In the genomic region with DNA sequence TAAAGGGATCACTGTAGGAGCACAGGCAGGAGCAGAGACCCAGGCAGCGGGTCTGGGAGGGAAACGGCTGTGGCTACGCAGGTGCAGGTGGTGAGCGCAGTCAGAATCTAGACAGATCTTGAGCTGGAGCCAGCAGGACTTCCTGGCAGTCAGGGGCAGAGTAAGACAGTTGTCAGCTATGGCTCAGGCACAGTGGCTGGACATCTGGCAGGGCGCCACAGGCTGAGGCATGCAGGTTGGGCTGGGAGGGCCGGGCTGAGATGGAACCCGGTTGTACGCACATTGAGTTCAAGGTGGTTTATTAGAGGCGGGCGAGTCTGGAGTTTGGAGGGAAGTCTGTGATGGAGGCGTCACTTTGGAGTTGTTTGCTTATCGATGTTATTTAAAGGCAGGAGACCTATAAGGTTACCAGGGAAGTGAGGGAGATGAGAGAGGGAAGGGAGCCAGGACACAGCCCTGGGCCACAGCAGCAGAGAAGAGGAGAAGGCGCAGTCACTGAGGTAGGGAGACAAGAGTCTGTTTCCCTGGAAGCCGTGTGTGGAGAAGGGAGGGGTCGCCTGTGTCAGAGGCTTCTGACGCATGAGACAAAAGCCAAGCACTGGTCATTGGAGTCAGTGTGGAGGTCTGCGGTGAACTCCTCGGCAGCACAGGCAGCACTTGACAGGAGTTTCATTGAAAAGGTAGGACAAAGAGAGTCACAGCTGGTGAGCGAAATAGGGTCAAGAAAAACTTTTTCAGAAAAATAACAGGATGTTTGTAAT, we compare ENCODE assay signal across 11 cellular contexts.
DNase-seq lines count a peak whose midpoint lies in the region; ATAC-seq and TF ChIP-seq lines count a peak whose summit lies in the region.
"Had no signal": no experiment of that assay in that cellular context is flagged by ENCODE, and none has a peak within 500 bp of the region (broad histone marks: within the 10 kb centered on the region; RNA-seq: fewer than 3 reads in every experiment).

No MANE protein-coding gene starts in this region.

- H3K4me1 Mint-ChIP-seq in brain (peaks cover 34% of the 10 kb centered on the region), chondrocyte (ENCODE audit: low read depth) (peaks cover 32% of the 10 kb centered on the region)
- H3K4me1 Mint-ChIP-seq in naive thymus-derived CD4-positive, alpha-beta T cell, result peaks cover 30 to 59% (median 51%) of the 10 kb centered on the region in 7 donors

- in situ Hi-C loops in G401 (cut with HindIII; ENCODE audit: low sequenced_read_pairs), result no loop called here

- POLR2A ChIA-PET in naive thymus-derived CD4-positive, alpha-beta T cell (lab: Charles Lee), result interaction anchor here (1.8 kb wide), 1 partner anchor 31 kb away, joined by 6 read pairs; no protein-coding TSS in a partner anchor

- no peaks in the 10 kb centered on the region for H3K9me3 ChIP-seq in naive thymus-derived CD4-positive, alpha-beta T cell (ENCODE audit: control insufficient read depth in 2 of 3, low read length in 3 of 3)
- H3K9me3 ChIP-seq: right lobe of liver had no signal

- H3K27me3 Mint-ChIP-seq in brain (peaks cover 4% of the 10 kb centered on the region), chondrocyte (ENCODE audit: low read depth) (no peaks in the 10 kb centered on the region)
- H3K27me3 Mint-ChIP-seq in naive thymus-derived CD4-positive, alpha-beta T cell, result no peaks in the 10 kb centered on the region

- intact Hi-C loops in naive thymus-derived CD4-positive, alpha-beta T cell (cut with micrococcal nuclease), result loop anchor here in 1 of 2 donors (1.0 kb wide), 1 partner anchor 159 kb away; no protein-coding TSS in a partner anchor

- TF ChIP-seq CTCF in brain (conservative IDR thresholded peaks at IDR 0.05), result no peak
- no peak for TF ChIP-seq CTCF in chondrocyte (IDR thresholded peaks at IDR 0.05)

- H3K9me3 Mint-ChIP-seq in brain (peaks cover 0 to 3% (median 0%) of the 10 kb centered on the region in 5 experiments), chondrocyte (ENCODE audit: low read depth) (no peaks in the 10 kb centered on the region)
- peaks cover 0 to 3% (median 0%) of the 10 kb centered on the region in 11 donors for H3K9me3 Mint-ChIP-seq in naive thymus-derived CD4-positive, alpha-beta T cell

- H3K27ac ChIP-seq in naive thymus-derived CD4-positive, alpha-beta T cell (ENCODE audit: low read depth, low read length), result no peak overlapping the region
- H3K27ac ChIP-seq: cardiac muscle cell, right lobe of liver had no signal

- no peak for ATAC-seq in naive thymus-derived CD4-positive, alpha-beta T cell
- ATAC-seq in GM21528 (IDR thresholded peaks at IDR 0.05; ENCODE audit: low FRiP score, unreplicated experiment), result no peak
- no peak for ATAC-seq in GM18517 (IDR thresholded peaks at IDR 0.05; ENCODE audit: unreplicated experiment)

- H3K27ac Mint-ChIP-seq in brain (peak overlapping the region; percentile 5 to 82 (median 74)), chondrocyte (ENCODE audit: unreplicated experiment) (no peak overlapping the region)
- peak overlapping the region; percentile 10 to 92 (median 45) for H3K27ac Mint-ChIP-seq in naive thymus-derived CD4-positive, alpha-beta T cell

- CTCF ChIA-PET in naive thymus-derived CD4-positive, alpha-beta T cell (lab: Charles Lee), result no interaction called here

- DNase-seq in G401 (ENCODE audit: low spot score) (peak; percentile 84), NCI-H2107 treated with DMSO at 0.1 percent for 48 hours (lab: John Stamatoyannopoulos, UW; ENCODE audit: unreplicated experiment) (peak; percentile 92), chondrocyte (ENCODE audit: low spot score) (no peak)
- DNase-seq in naive thymus-derived CD4-positive, alpha-beta T cell, result peak in 1 of 9 donors; percentile 19
- no peak for DNase-seq in stimulated activated CD4-positive, alpha-beta T cell treated with anti-CD3 and anti-CD28 coated beads, Interleukin-2, amount 100 ng/mL, for 48 hours
- DNase-seq: NK-92 treated with Interleukin-12 subunit alpha and Interleukin-12 subunit beta, amount 100 ng/mL, for 24 hours; right lobe of liver had no signal

- no peaks in the 10 kb centered on the region for H3K36me3 ChIP-seq in naive thymus-derived CD4-positive, alpha-beta T cell (ENCODE audit: control insufficient read depth in 2 of 3, insufficient read depth in 3 of 3, low read length in 3 of 3)
- H3K36me3 ChIP-seq: cardiac muscle cell, right lobe of liver had no signal

- H3K4me3 ChIP-seq in naive thymus-derived CD4-positive, alpha-beta T cell (ENCODE audit: low read length), result no peak overlapping the region
- H3K4me3 ChIP-seq: cardiac muscle cell, right lobe of liver had no signal

- no peak overlapping the region for H3K4me3 Mint-ChIP-seq in brain
- peak overlapping the region in 8 of 10 donors; percentile 11 to 71 (median 52) for H3K4me3 Mint-ChIP-seq in naive thymus-derived CD4-positive, alpha-beta T cell
- H3K4me3 Mint-ChIP-seq in chondrocyte (ENCODE audit: unreplicated experiment), result no peak overlapping the region

- H3K27me3 ChIP-seq in naive thymus-derived CD4-positive, alpha-beta T cell (ENCODE audit: control insufficient read depth in 2 of 2, insufficient read depth in 2 of 2, low read length in 2 of 2), result no peaks in the 10 kb centered on the region
- H3K27me3 ChIP-seq: cardiac muscle cell, right lobe of liver had no signal

- H3K36me3 Mint-ChIP-seq in brain (peaks cover 3% of the 10 kb centered on the region), chondrocyte (ENCODE audit: low read depth) (no peaks in the 10 kb centered on the region)
- H3K36me3 Mint-ChIP-seq in naive thymus-derived CD4-positive, alpha-beta T cell, result peaks cover 0 to 6% (median 0%) of the 10 kb centered on the region in 5 donors

- H3K4me1 ChIP-seq in naive thymus-derived CD4-positive, alpha-beta T cell (ENCODE audit: control insufficient read depth in 2 of 2, insufficient read depth in 2 of 2, low read length in 2 of 2), result peaks cover 0 to 44% of the 10 kb centered on the region in 2 donors
- H3K4me1 ChIP-seq: right lobe of liver had no signal

Comparison
In these comparisons a context has a peak if more than half of its experiments do, and no peak if none do; other contexts are left out.
1. DNase-seq: peak in G401 (single experiment) and NCI-H2107 treated with DMSO at 0.1 percent for 48 hours (single experiment); none in chondrocyte (single experiment) and stimulated activated CD4-positive, alpha-beta T cell treated with anti-CD3 and anti-CD28 coated beads, Interleukin-2, amount 100 ng/mL, for 48 hours (0 of 2).
2. H3K4me3 Mint-ChIP-seq: peak in naive thymus-derived CD4-positive, alpha-beta T cell (8 of 10); none in brain (0 of 5) and chondrocyte (single experiment).